8 cellular contexts compared by ENCODE assay signal in genomic region chr2:2057125-2057721, GRCh38.
DNase-seq lines count a peak whose midpoint lies in the region; ATAC-seq, FAIRE-seq and TF ChIP-seq lines count a peak whose summit lies in the region.

No MANE protein-coding gene starts in this region.

- no peak overlapping the region for H3K23ac ChIP-seq in mesendoderm (ENCODE audit: low read length)

- no peak overlapping the region for H3K9ac ChIP-seq in astrocyte (ENCODE audit: low read length)
- no peak overlapping the region for H3K9ac ChIP-seq in mesendoderm (ENCODE audit: low read length)

- H3K56ac ChIP-seq in mesendoderm (ENCODE audit: low read length) = no peak overlapping the region

- H2BK15ac ChIP-seq in mesendoderm (replicated peaks; ENCODE audit: low read depth) = no peak overlapping the region

- peak; percentile 59 for ATAC-seq in HG02885 (IDR thresholded peaks at IDR 0.05; ENCODE audit: poor library complexity, unreplicated experiment)

- H3K4me1 ChIP-seq in astrocyte (ENCODE audit: insufficient read depth, low read length) (no peaks in the 10 kb centered on the region), mesendoderm (ENCODE audit: control insufficient read depth, low read depth, low read length) (no peaks in the 10 kb centered on the region), tibial nerve (no peaks in the 10 kb centered on the region)

- no peak overlapping the region for H3K18ac ChIP-seq in mesendoderm (ENCODE audit: low read length)

- H3K4me1 Mint-ChIP-seq in astrocyte (ENCODE audit: low read depth, unreplicated experiment) = no peaks in the 10 kb centered on the region

- no peak overlapping the region for H3K4me3 ChIP-seq in astrocyte (ENCODE audit: insufficient read depth, low read depth, low read length)
- H3K4me3 ChIP-seq in mesendoderm (ENCODE audit: low read length) = no peak overlapping the region
- no peak overlapping the region for H3K4me3 ChIP-seq in tibial nerve

- no peak overlapping the region for H4K5ac ChIP-seq in mesendoderm (ENCODE audit: low read length)

- H3K27me3 ChIP-seq in astrocyte (ENCODE audit: insufficient read depth, low read length) = no peaks in the 10 kb centered on the region
- no peaks in the 10 kb centered on the region for H3K27me3 ChIP-seq in mesendoderm (ENCODE audit: insufficient read depth, low read length, poor library complexity)
- no peaks in the 10 kb centered on the region for H3K27me3 ChIP-seq in tibial nerve

- H3K79me2 ChIP-seq in astrocyte (ENCODE audit: insufficient read depth, low read length) = no peaks in the 10 kb centered on the region
- H3K79me2 ChIP-seq in mesendoderm (ENCODE audit: control insufficient read depth, insufficient read depth, low read length) = no peaks in the 10 kb centered on the region

- DNase-seq in CD1c-positive myeloid dendritic cell (ENCODE audit: extremely low spot score) = peak; percentile 57
- peak in 4 of 5 experiments; percentile 4 to 84 (median 28) for DNase-seq in T-helper 2 cell
- DNase-seq in astrocyte (ENCODE audit: low read depth) = peak; percentile 5
- DNase-seq in mesendoderm = peak; percentile 52
- peak; percentile 19 to 50 for DNase-seq in tibial nerve (ENCODE audit: low spot score in 2 of 2)
- DNase-seq in midbrain (lab: John Stamatoyannopoulos, UW) = no peak
- no peak for DNase-seq in NCI-H187 treated with DMSO at 0.1 percent for 48 hours (lab: John Stamatoyannopoulos, UW)

- no peaks in the 10 kb centered on the region for H3K27me3 Mint-ChIP-seq in astrocyte (ENCODE audit: low read depth, unreplicated experiment)

- H2AFZ ChIP-seq in astrocyte (ENCODE audit: low read depth, low read length) = no peak overlapping the region

- no peak overlapping the region for H4K8ac ChIP-seq in mesendoderm (ENCODE audit: low read depth, low read length)

- H2AK5ac ChIP-seq in mesendoderm (ENCODE audit: low read length) = no peak overlapping the region

- TF ChIP-seq CTCF in astrocyte (IDR thresholded peaks at IDR 0.05; ENCODE audit: insufficient read depth, low read depth, low read length) (no peak), tibial nerve (IDR thresholded peaks at IDR 0.05) (no peak)

- no peak overlapping the region for H3K27ac Mint-ChIP-seq in astrocyte (ENCODE audit: unreplicated experiment)

- no peaks in the 10 kb centered on the region for H3K36me3 ChIP-seq in astrocyte (ENCODE audit: insufficient read depth, low read length)
- no peaks in the 10 kb centered on the region for H3K36me3 ChIP-seq in mesendoderm (ENCODE audit: control insufficient read depth, insufficient read depth, low read length)
- H3K36me3 ChIP-seq in tibial nerve = no peaks in the 10 kb centered on the region

- no CpG with 5 or more reads among the region's 11 CpGs for WGBS in mesendoderm (ENCODE audit: extremely low coverage, insufficient coverage, low lambda C conversion rate)
- 59 to 61% methylated on average over 11 of the region's 11 CpGs for WGBS in tibial nerve, 2 donors

- H3K9me3 Mint-ChIP-seq in astrocyte (ENCODE audit: unreplicated experiment) = peaks cover 6% of the 10 kb centered on the region

- H2BK120ac ChIP-seq in mesendoderm (ENCODE audit: low read depth, low read length) = no peak overlapping the region

- H3K4ac ChIP-seq in mesendoderm (ENCODE audit: low read depth, low read length) = no peak overlapping the region

- H3K9me3 ChIP-seq in astrocyte (ENCODE audit: insufficient read depth, low read depth, low read length) (no peaks in the 10 kb centered on the region), tibial nerve (peaks cover 0 to 2% (median 0%) of the 10 kb centered on the region in 4 donors)

- no peak for TF ChIP-seq EP300 in tibial nerve (IDR thresholded peaks at IDR 0.05)

- FAIRE-seq in astrocyte (lab: Jason Lieb, UNC) = no peak

- no peaks in the 10 kb centered on the region for H3K79me1 ChIP-seq in mesendoderm (ENCODE audit: low read length)

- H2BK5ac ChIP-seq in mesendoderm (ENCODE audit: low read length) = no peak overlapping the region

- no peaks in the 10 kb centered on the region for H4K20me1 ChIP-seq in astrocyte (ENCODE audit: insufficient read depth, low read length)

- H3K4me2 ChIP-seq in astrocyte (ENCODE audit: low read length) = peak overlapping the region; percentile 16
- H3K4me2 ChIP-seq in mesendoderm (ENCODE audit: low read length) = no peak overlapping the region

- no peak for TF ChIP-seq POLR2A in tibial nerve (IDR thresholded peaks at IDR 0.05)

- no peaks in the 10 kb centered on the region for H3K36me3 Mint-ChIP-seq in astrocyte (ENCODE audit: low read depth, unreplicated experiment)

- H3K27ac ChIP-seq in astrocyte (ENCODE audit: low read depth, low read length) (no peak overlapping the region), mesendoderm (ENCODE audit: low read depth, low read length) (no peak overlapping the region), tibial nerve (peak overlapping the region in 1 of 4 donors; percentile 5)

- H3K4me3 Mint-ChIP-seq in astrocyte (ENCODE audit: unreplicated experiment) = no peak overlapping the region

Comparison
In these comparisons a context has a peak if more than half of its experiments do, and no peak if none do; other contexts are left out.
1. DNase-seq: peak in CD1c-positive myeloid dendritic cell (single experiment), T-helper 2 cell (4 of 5), astrocyte (single experiment), mesendoderm (single experiment) and tibial nerve (2 of 2); none in midbrain (single experiment) and NCI-H187 treated with DMSO at 0.1 percent for 48 hours (single experiment).